Comparison of ENCODE assay signal across 21 cellular contexts in genomic region chr19:49595006-49595818, GRCh38. TPM values are rescaled to one million over a fixed set of nuclear protein-coding genes. Genes with fewer than 3 reads are reported as not detected.
DNase-seq lines count a peak whose midpoint lies in the region; TF ChIP-seq lines count a peak whose summit lies in the region.
"Had no signal": no experiment of that assay in that cellular context is flagged by ENCODE, and none has a peak within 500 bp of the region (broad histone marks: within the 10 kb centered on the region; RNA-seq: fewer than 3 reads in every experiment).

No MANE protein-coding gene starts in this region.

- H3K27ac Mint-ChIP-seq in Calu3 (ENCODE audit: unreplicated experiment), result peak overlapping the region; percentile 89
- H3K27ac Mint-ChIP-seq: CD4-positive, CD25-positive, alpha-beta regulatory T cell; IgD-negative memory B cell had no signal

- no peaks in the 10 kb centered on the region for H3K9me3 Mint-ChIP-seq in Calu3 (ENCODE audit: low read depth, unreplicated experiment)
- H3K9me3 Mint-ChIP-seq: CD4-positive, CD25-positive, alpha-beta regulatory T cell; IgD-negative memory B cell had no signal

- no peak overlapping the region for H3K4me2 ChIP-seq in trophoblast cell (ENCODE audit: low read length)
- H3K4me2 ChIP-seq: BLaER1, KMS-11, PC-9 had no signal

- no peak overlapping the region for H3K14ac ChIP-seq in trophoblast cell (ENCODE audit: low read length)

- no peak overlapping the region for H4K12ac ChIP-seq in trophoblast cell (ENCODE audit: low read depth, low read length)

- H3K79me1 ChIP-seq in trophoblast cell (ENCODE audit: low read length), result peaks cover 17% of the 10 kb centered on the region

- peak overlapping the region; percentile 88 for H3K4me3 Mint-ChIP-seq in Calu3 (ENCODE audit: low read depth, unreplicated experiment)
- H3K4me3 Mint-ChIP-seq: IgD-negative memory B cell had no signal

- no peak for TF ChIP-seq EP300 in esophagus muscularis mucosa (IDR thresholded peaks at IDR 0.05)

- no peak overlapping the region for H3K18ac ChIP-seq in trophoblast cell (ENCODE audit: low read length)

- TF ChIP-seq CTCF in Calu3 (IDR thresholded peaks at IDR 0.05; ENCODE audit: unreplicated experiment) (no peak), esophagus muscularis mucosa (IDR thresholded peaks at IDR 0.05) (no peak)

- H3K27me3 ChIP-seq in H7 (ENCODE audit: control insufficient read depth, insufficient read depth, low read length), result no peaks in the 10 kb centered on the region
- no peaks in the 10 kb centered on the region for H3K27me3 ChIP-seq in esophagus muscularis mucosa
- no peaks in the 10 kb centered on the region for H3K27me3 ChIP-seq in trophoblast cell (ENCODE audit: insufficient read depth, low read length)
- H3K27me3 ChIP-seq: BLaER1 had no signal

- no peak overlapping the region for H3K4me3 ChIP-seq in H7 (ENCODE audit: insufficient read depth, low read depth, low read length)
- no peak overlapping the region for H3K4me3 ChIP-seq in esophagus muscularis mucosa
- H3K4me3 ChIP-seq in trophoblast cell (ENCODE audit: low read depth, low read length), result no peak overlapping the region
- H3K4me3 ChIP-seq: BLaER1, PC-9 had no signal

- H2BK5ac ChIP-seq in trophoblast cell (ENCODE audit: low read depth, low read length, poor library complexity), result no peak overlapping the region

- H3K9me3 ChIP-seq in esophagus muscularis mucosa (no peaks in the 10 kb centered on the region), trophoblast cell (ENCODE audit: insufficient read depth, low read depth, low read length) (no peaks in the 10 kb centered on the region)
- H3K9me3 ChIP-seq: BLaER1 had no signal

- peaks cover 85% of the 10 kb centered on the region for H3K36me3 Mint-ChIP-seq in Calu3 (ENCODE audit: insufficient read depth, unreplicated experiment)
- H3K36me3 Mint-ChIP-seq: IgD-negative memory B cell had no signal

- no peak overlapping the region for H3K9ac ChIP-seq in trophoblast cell (ENCODE audit: low read length)
- H3K9ac ChIP-seq: BLaER1, KMS-11 had no signal

- H3K4me1 ChIP-seq in esophagus muscularis mucosa, result peaks cover 22 to 41% (median 38%) of the 10 kb centered on the region in 4 donors
- H3K4me1 ChIP-seq in trophoblast cell (ENCODE audit: control insufficient read depth in 1 of 2, insufficient read depth in 2 of 2, low read length in 2 of 2), result peaks cover 3 to 5% of the 10 kb centered on the region in 2 experiments

- H2BK120ac ChIP-seq in trophoblast cell (ENCODE audit: insufficient read depth, low read length, poor library complexity), result no peak overlapping the region

- no peaks in the 10 kb centered on the region for H3K27me3 Mint-ChIP-seq in Calu3 (ENCODE audit: unreplicated experiment)
- H3K27me3 Mint-ChIP-seq: CD4-positive, CD25-positive, alpha-beta regulatory T cell; IgD-negative memory B cell had no signal

- DNase-seq in Calu3 (no peak), H7 (peak; percentile 55), esophagus muscularis mucosa (ENCODE audit: extremely low spot score) (no peak), trophoblast cell (no peak), A172 (ENCODE audit: low spot score) (no peak), hepatic stellate cell (ENCODE audit: low spot score) (no peak), hypothalamus (lab: John Stamatoyannopoulos, UW) (no peak)
- DNase-seq: CD4-positive, CD25-positive, alpha-beta regulatory T cell; DMS53; MM.1S; NCI-H2029; NCI-H2227 treated with DMSO at 0.1 percent for 48 hours; NCI-H526 treated with DMSO at 0.1 percent for 48 hours; Right ventricle myocardium superior had no signal

- intact Hi-C loops in Calu3 (cut with micrococcal nuclease; ENCODE audit: unreplicated experiment), result no loop called here
- intact Hi-C loops in esophagus muscularis mucosa (cut with DNase I), result no loop called here

- TF ChIP-seq POLR2A in esophagus muscularis mucosa (IDR thresholded peaks at IDR 0.05; ENCODE audit: low read depth), result no peak

- H3K27ac ChIP-seq in esophagus muscularis mucosa (replicated peaks in 1 of 4) (peak overlapping the region; percentile 84 to 96 (median 94)), trophoblast cell (ENCODE audit: low read depth, low read length) (no peak overlapping the region)
- H3K27ac ChIP-seq: BLaER1, KMS-11, PC-9 had no signal

- H3K23ac ChIP-seq in trophoblast cell (ENCODE audit: low read length), result no peak overlapping the region

- CTCF ChIA-PET in Calu3 (lab: Charles Lee), result interaction anchor here (0.7 kb wide), 1 partner anchor 24 kb away, joined by 3 read pairs; no protein-coding TSS in a partner anchor

- no peak overlapping the region for H2BK12ac ChIP-seq in trophoblast cell (ENCODE audit: low read length)

- peak overlapping the region; percentile 4 for H3K4ac ChIP-seq in trophoblast cell (ENCODE audit: low read depth, low read length)

- peaks cover 28% of the 10 kb centered on the region for H3K4me1 Mint-ChIP-seq in Calu3 (ENCODE audit: low read depth, unreplicated experiment)

- H2AK5ac ChIP-seq in trophoblast cell (ENCODE audit: low read length), result no peak overlapping the region

- BruUV-seq in Calu3 (replicated peaks; lab: Mats Ljungman, UMichigan), result no TSS peak

- 92% methylated on average over 17 of the region's 35 CpGs for WGBS in esophagus muscularis mucosa
- no CpG with 5 or more reads among the region's 35 CpGs for WGBS in trophoblast cell (ENCODE audit: extremely low coverage, insufficient coverage, insufficient read length)

- no peak overlapping the region for H2AFZ ChIP-seq in trophoblast cell (ENCODE audit: insufficient read depth, low read length, poor library complexity)
- H2AFZ ChIP-seq: PC-9 had no signal

- no peak overlapping the region for H4K8ac ChIP-seq in trophoblast cell (ENCODE audit: low read depth, low read length)

- no peak overlapping the region for H4K91ac ChIP-seq in trophoblast cell (ENCODE audit: low read depth, low read length)

- peaks cover 27% of the 10 kb centered on the region for H3K36me3 ChIP-seq in H7 (replicated peaks; ENCODE audit: control insufficient read depth, insufficient read depth, low read length)
- peaks cover 48 to 63% (median 61%) of the 10 kb centered on the region in 4 donors for H3K36me3 ChIP-seq in esophagus muscularis mucosa
- H3K36me3 ChIP-seq in trophoblast cell (ENCODE audit: control insufficient read depth in 1 of 2, insufficient read depth in 2 of 2, low read length in 2 of 2), result peaks cover 56 to 58% of the 10 kb centered on the region in 2 experiments

- peaks cover 14% of the 10 kb centered on the region for H3K79me2 ChIP-seq in trophoblast cell (ENCODE audit: control insufficient read depth, insufficient read depth, low read length, poor library complexity)

RNA-seq across cellular contexts. Expression of gene PRR12, which starts 4.2 kb away (rescaled TPM):
- total RNA-seq in Calu3 (2022) (51.4 and 53.0 TPM in 2 replicates), esophagus muscularis mucosa (10 to 100 TPM in 3 of 4 donors, 1 to 10 TPM in 1; 9.4 to 29.1 (median 16.3) TPM)
- 8.2 and 10.8 TPM in 2 replicates for total RNA-seq in H7 (2014; rRNA removed; shearing (Covaris generic))
- 12.9 and 13.4 TPM in 2 replicates for polyA plus RNA-seq in trophoblast cell (2013)
- total RNA-seq in A172 (2014; rRNA removed; shearing (Covaris generic)), result 2.3 and 4.7 TPM in 2 replicates

RNA-seq across cellular contexts. Expression of gene PRRG2, which starts 14.1 kb away (rescaled TPM):
- 19.0 and 22.1 TPM in 2 replicates for total RNA-seq in Calu3 (2022)
- 0.55 and 1.2 TPM in 2 replicates for total RNA-seq in H7 (2014; rRNA removed; shearing (Covaris generic))
- total RNA-seq in esophagus muscularis mucosa, result 1 to 10 TPM in 2 of 4 donors, under 1 TPM in 1, not detected in 1; 0.17 to 2.5 (median 1.6) TPM
- polyA plus RNA-seq in trophoblast cell (2013), result 5.6 and 6.7 TPM in 2 replicates
- 0.43 and 0.79 TPM in 2 replicates for total RNA-seq in A172 (2014; rRNA removed; shearing (Covaris generic))
- total RNA-seq: G401, NCI-H460, RPMI7951 had no signal
- polyA plus RNA-seq: CD4-positive, CD25-positive, alpha-beta regulatory T cell had no signal

RNA-seq across cellular contexts. Expression of gene NOSIP, which starts 14.9 kb away (rescaled TPM):
- total RNA-seq in Calu3 (2022), result 76.9 and 81.2 TPM in 2 replicates
- total RNA-seq in H7 (2014; rRNA removed; shearing (Covaris generic)), result 102 and 142 TPM in 2 replicates
- 10 to 100 TPM; 51.0 to 71.6 (median 59.2) TPM for total RNA-seq in esophagus muscularis mucosa
- polyA plus RNA-seq in trophoblast cell (2013), result 47.8 and 53.3 TPM in 2 replicates
- total RNA-seq in A172 (2014; rRNA removed; shearing (Covaris generic)), result 131 and 142 TPM in 2 replicates

RNA-seq across cellular contexts. Expression of gene RRAS, which starts 44.7 kb away (rescaled TPM):
- 70.4 and 82.2 TPM in 2 replicates for total RNA-seq in Calu3 (2022)
- total RNA-seq in H7 (2014; rRNA removed; shearing (Covaris generic)), result 13.3 and 20.1 TPM in 2 replicates
- 100 to 1,000 TPM; 134 to 205 (median 187) TPM for total RNA-seq in esophagus muscularis mucosa
- polyA plus RNA-seq in trophoblast cell (2013), result 43.3 and 43.8 TPM in 2 replicates
- 32.0 and 34.5 TPM in 2 replicates for total RNA-seq in A172 (2014; rRNA removed; shearing (Covaris generic))

RNA-seq across cellular contexts. Expression of gene SCAF1, which starts 46.8 kb away (rescaled TPM):
- total RNA-seq in Calu3 (2022) (129 and 137 TPM in 2 replicates), esophagus muscularis mucosa (10 to 100 TPM; 19.2 to 50.9 (median 30.9) TPM)
- total RNA-seq in H7 (2014; rRNA removed; shearing (Covaris generic)), result 32.9 and 37.0 TPM in 2 replicates
- polyA plus RNA-seq in trophoblast cell (2013), result 59.7 and 62.7 TPM in 2 replicates
- total RNA-seq in A172 (2014; rRNA removed; shearing (Covaris generic)), result 28.8 and 31.9 TPM in 2 replicates
